28 cellular contexts compared by ENCODE assay signal in the genomic region with DNA sequence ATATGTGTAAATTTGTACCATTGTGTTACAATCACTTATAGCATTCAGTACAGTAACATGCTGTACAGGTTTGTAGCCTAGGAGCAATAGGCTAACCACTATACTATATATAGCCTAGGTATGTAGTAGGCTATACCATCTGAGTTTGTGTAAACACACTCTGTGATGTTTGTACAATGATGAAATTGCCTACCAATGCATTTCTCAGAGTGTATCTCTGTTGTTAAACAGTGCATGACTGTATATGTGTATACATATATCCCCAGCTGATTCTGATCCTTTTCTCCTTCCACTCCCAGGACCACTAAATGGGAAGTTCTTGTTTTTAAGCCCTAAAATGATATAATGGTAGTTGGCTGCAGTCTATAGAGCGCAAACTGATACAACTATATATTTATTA.
"Had no signal": no experiment of that assay in that cellular context is flagged by ENCODE, and none has a peak within 500 bp of the region (broad histone marks: within the 10 kb centered on the region; RNA-seq: fewer than 3 reads in every experiment).

No MANE protein-coding gene starts in this region.

- H3K4me1 ChIP-seq: ascending aorta, pancreas, prostate gland had no signal

- H3K4me3 ChIP-seq: ascending aorta, heart left ventricle, pancreas, prostate gland, smooth muscle cell, suprapubic skin, tibial artery had no signal

- H3K9me3 ChIP-seq: ascending aorta, heart left ventricle, pancreas, prostate gland, suprapubic skin, tibial artery had no signal

- H3K36me3 ChIP-seq: pancreas, prostate gland had no signal

- H3K27me3 ChIP-seq: ascending aorta, heart left ventricle, pancreas, suprapubic skin, tibial artery had no signal

- FAIRE-seq: kidney, pancreas had no signal

- H3K4me2 ChIP-seq: smooth muscle cell had no signal

- ATAC-seq: effector memory CD8-positive, alpha-beta T cell; heart left ventricle; naive thymus-derived CD8-positive, alpha-beta T cell; pancreas had no signal

- H3K27ac ChIP-seq: ascending aorta, heart left ventricle, pancreas, prostate gland, suprapubic skin, tibial artery had no signal

- DNase-seq: activated CD4-positive, alpha-beta memory T cell treated with anti-CD3 and anti-CD28 coated beads, Interleukin-2, amount 10 ng/mL, durations not matched to agents 7 days and 5 days; activated CD4-positive, alpha-beta T cell treated with anti-CD3 and anti-CD28 coated beads for 1 hour; activated CD4-positive, alpha-beta T cell treated with anti-CD3 and anti-CD28 coated beads, Interleukin-2, amount 10 ng/mL, durations not matched to agents 7 days and 5 days; activated CD8-positive, alpha-beta memory T cell treated with anti-CD3 and anti-CD28 coated beads, Interleukin-2, amount 50 U/mL, for 48 hours; activated gamma-delta T cell; activated naive CD4-positive, alpha-beta T cell treated with anti-CD3 and anti-CD28 coated beads, Interleukin-2, amount 10 ng/mL, durations not matched to agents 7 days and 5 days; activated naive CD8-positive, alpha-beta T cell treated with anti-CD3 and anti-CD28 coated beads, Interleukin-2, amount 10 ng/mL, durations not matched to agents 7 days and 5 days; activated T-cell treated with anti-CD3 and anti-CD28 coated beads, Interleukin-2, amount 50 U/mL, for 24 hours; caudate nucleus; cortex of kidney; effector memory CD8-positive, alpha-beta T cell; foreskin fibroblast; heart left ventricle; hypothalamus; immature natural killer cell; kidney; midbrain; naive thymus-derived CD8-positive, alpha-beta T cell; nucleus accumbens; pancreas; stimulated activated CD4-positive, alpha-beta T cell treated with anti-CD3 and anti-CD28 coated beads, Interleukin-1b, Interleukin-23, amount 100 ng/mL, for 48 hours; stimulated activated naive CD4-positive, alpha-beta T cell; T1000; tibial artery had no signal
